In genomic region chr11:96389604-96390402, GRCh38 we compare ENCODE assay signal across 8 cellular contexts. TPM values are rescaled to one million over a fixed set of nuclear protein-coding genes. Genes with fewer than 3 reads are reported as not detected.
A peak's percentile ranks its signal among the peaks of the same experiment; 100 is the strongest.
DNase-seq lines count a peak whose midpoint lies in the region; ATAC-seq, FAIRE-seq and TF ChIP-seq lines count a peak whose summit lies in the region.

Gene CCDC82 (minus strand): TSS chr11:96389912. CDS start chr11:96384747, 5,165 bp downstream.
Gene JRKL (plus strand): TSS chr11:96390013. CDS start chr11:96390650, 637 bp downstream.

- TF ChIP-seq POLR2A in spleen (IDR thresholded peaks at IDR 0.05), result peak; percentile 31 to 74 (median 73)

- 0 to 2% (median 1%) methylated on average over 52 to 61 of the region's 61 CpGs for WGBS in spleen, 5 donors

- FAIRE-seq in bronchial epithelial cell (lab: Jason Lieb, UNC), result no peak

- H3K27me3 ChIP-seq in AG04450 (ENCODE audit: control insufficient read depth, insufficient read depth, low read length), result no peaks in the 10 kb centered on the region
- H3K27me3 ChIP-seq in bronchial epithelial cell (ENCODE audit: control insufficient read depth, insufficient read depth, low read length), result no peaks in the 10 kb centered on the region
- H3K27me3 ChIP-seq in spleen (replicated peaks in 1 of 7), result no peaks in the 10 kb centered on the region

- TF ChIP-seq CTCF in AG04450 (IDR thresholded peaks at IDR 0.05; ENCODE audit: low read depth, low read length), result no peak
- TF ChIP-seq CTCF in WI38 (IDR thresholded peaks at IDR 0.05; ENCODE audit: low read depth, low read length), result no peak
- no peak for TF ChIP-seq CTCF in bronchial epithelial cell (IDR thresholded peaks at IDR 0.05; ENCODE audit: insufficient read depth, low read length, severe bottlenecking)
- TF ChIP-seq CTCF in spleen (IDR thresholded peaks at IDR 0.05 in 8 of 11, conservative IDR thresholded peaks at IDR 0.05 in 3 of 11), result peak in 5 of 11 experiments; percentile 22 to 42 (median 34)

- CTCF ChIA-PET in AG04450 (lab: Charles Lee), result interaction anchor here (0.7 to 1.9 kb wide), 7 partner anchors 35 to 554 kb away, joined by 3 to 10 read pairs (median 3); partner anchors contain the start of gene MAML2

- H3K36me3 ChIP-seq in bronchial epithelial cell (ENCODE audit: control insufficient read depth, insufficient read depth, low read length) (peaks cover 1% of the 10 kb centered on the region), spleen (peaks cover 0 to 12% (median 0%) of the 10 kb centered on the region in 6 donors)

- H3K27ac ChIP-seq in AG04450 (ENCODE audit: low read depth, low read length), result peak within 1 kb of the TSS; percentile 91
- H3K27ac ChIP-seq in spleen, result peak within 1 kb of the TSS; percentile 83 to 96 (median 91)

- H3K4me3 ChIP-seq in AG04450 (ENCODE audit: low read depth, low read length), result peak within 1 kb of the TSS; percentile 91
- peak within 1 kb of the TSS; percentile 91 for H3K4me3 ChIP-seq in WI38 (ENCODE audit: low read depth, low read length)
- H3K4me3 ChIP-seq in bronchial epithelial cell (ENCODE audit: low read depth, low read length), result peak within 1 kb of the TSS; percentile 68
- peak within 1 kb of the TSS; percentile 82 to 93 (median 90) for H3K4me3 ChIP-seq in spleen

- peak; percentile 95 for ATAC-seq in GM18907 (IDR thresholded peaks at IDR 0.05; ENCODE audit: unreplicated experiment)
- ATAC-seq in HG03139 (IDR thresholded peaks at IDR 0.05; ENCODE audit: unreplicated experiment), result peak; percentile 93

- POLR2A ChIA-PET in AG04450 (lab: Yijun Ruan, JAX), result interaction anchor here (0.6 to 1.6 kb wide), 16 partner anchors 22 to 1323 kb away, joined by 3 to 12 read pairs (median 4); partner anchors contain the start of genes CEP57, FAM76B and MAML2

- no peaks in the 10 kb centered on the region; the same call in 1 of the 2 replicates for H3K9me3 ChIP-seq in AG04450 (ENCODE audit: control insufficient read depth, insufficient read depth, low read length)
- no peaks in the 10 kb centered on the region for H3K9me3 ChIP-seq in spleen

- peaks cover 8 to 77% (median 29%) of the 10 kb centered on the region in 6 donors for H3K4me1 ChIP-seq in spleen

- intact Hi-C loops in spleen (cut with DNase I; ENCODE audit: low total_unique reads), result no loop called here

- DNase-seq in AG04450 (ENCODE audit: low read depth, low spot score) (peak; percentile 87), NCI-H2196 treated with DMSO at 0.1 percent for 48 hours (lab: John Stamatoyannopoulos, UW; ENCODE audit: unreplicated experiment) (peak; percentile 86), bronchial epithelial cell (ENCODE audit: low read depth) (peak; percentile 84), inferior parietal cortex (ENCODE audit: extremely low spot score) (peak; percentile 93), spleen (peak; percentile 99)

RNA-seq across cellular contexts. Expression of gene CCDC82, which starts in this region (rescaled TPM):
- polyA plus RNA-seq in AG04450 (2011; rRNA removed) (11.9 and 20.4 TPM in 2 replicates), spleen (10 to 100 TPM; 21.4 to 38.0 (median 28.9) TPM)
- 4.7 and 10.4 TPM in 2 replicates for polyA minus RNA-seq in AG04450 (2011; rRNA and poly(A)+ RNA removed)
- total RNA-seq in bronchial epithelial cell (8.2 and 10.2 TPM in 2 replicates), spleen (10 to 100 TPM; 22.4 to 59.8 (median 41.4) TPM)

RNA-seq across cellular contexts. Expression of gene JRKL, which starts in this region (rescaled TPM):
- polyA plus RNA-seq in AG04450 (2011; rRNA removed), result 8.1 and 11.2 TPM in 2 replicates
- polyA minus RNA-seq in AG04450 (2011; rRNA and poly(A)+ RNA removed), result 3.4 and 8.6 TPM in 2 replicates
- total RNA-seq in bronchial epithelial cell, result 7.6 and 10.2 TPM in 2 replicates
- 10 to 100 TPM in 1 of 7 donors, 1 to 10 TPM in 6; 6.6 to 11.5 (median 8.8) TPM for total RNA-seq in spleen
- polyA plus RNA-seq in spleen, result 1 to 10 TPM; 4.3 to 6.3 (median 5.9) TPM

Comparison
In these comparisons a context has a peak if more than half of its experiments do, and no peak if none do; other contexts are left out.
1. Peak in every context shown above with its lines: DNase-seq, ATAC-seq, H3K4me3 ChIP-seq and H3K27ac ChIP-seq.